14 cellular contexts compared by ENCODE assay signal in the genomic region with DNA sequence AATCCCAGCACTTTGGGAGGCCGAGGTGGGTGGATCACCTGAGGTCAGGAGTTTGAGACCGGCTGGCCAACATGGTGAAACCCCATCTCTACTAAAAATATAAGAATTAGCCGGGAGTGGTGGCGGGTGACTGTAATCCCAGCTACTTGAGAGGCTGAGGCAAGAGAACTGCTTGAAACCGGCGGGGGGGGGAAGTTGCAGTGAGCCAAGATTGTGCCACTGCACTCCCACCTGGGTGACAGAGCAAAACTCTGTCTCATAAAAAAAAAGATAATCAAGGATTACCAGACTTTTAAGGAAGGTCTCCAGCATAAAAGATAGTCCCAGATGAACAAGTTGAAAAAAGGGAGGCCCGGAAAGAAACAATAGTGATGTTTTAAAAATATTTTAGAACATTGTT. TPM values are rescaled to one million over a fixed set of nuclear protein-coding genes. Genes with fewer than 3 reads are reported as not detected.
"Had no signal": no experiment of that assay in that cellular context is flagged by ENCODE, and none has a peak within 500 bp of the region (broad histone marks: within the 10 kb centered on the region; RNA-seq: fewer than 3 reads in every experiment).

No MANE protein-coding gene starts in this region.

RNA-seq across cellular contexts. Expression of a gene that starts 48.4 kb away (rescaled TPM):
- total RNA-seq: naive thymus-derived CD8-positive, alpha-beta T cell; osteoblast; renal cortical epithelial cell; right cardiac atrium; right lobe of liver; sigmoid colon; suprapubic skin; testis; transverse colon; upper lobe of right lung; uterus had no signal
- polyA plus RNA-seq: naive thymus-derived CD8-positive, alpha-beta T cell; ovary; right cardiac atrium; sigmoid colon; small intestine; urinary bladder had no signal
